Comparison of ENCODE assay signal across 11 cellular contexts in genomic region chr9:134294228-134295071, GRCh38. TPM values are rescaled to one million over a fixed set of nuclear protein-coding genes. Genes with fewer than 3 reads are reported as not detected.
A peak's percentile ranks its signal among the peaks of the same experiment; 100 is the strongest.
DNase-seq lines count a peak whose midpoint lies in the region; ATAC-seq, FAIRE-seq and TF ChIP-seq lines count a peak whose summit lies in the region.
"Had no signal": no experiment of that assay in that cellular context is flagged by ENCODE, and none has a peak within 500 bp of the region (broad histone marks: within the 10 kb centered on the region; RNA-seq: fewer than 3 reads in every experiment).

No MANE protein-coding gene starts in this region.

- H3K79me2 ChIP-seq in K562 (ENCODE audit: control insufficient read depth, insufficient read depth, low read length) = no peaks in the 10 kb centered on the region

- H3K27me3 ChIP-seq in K562 (ENCODE audit: control insufficient read depth in 2 of 2, insufficient read depth in 2 of 2, low read length in 2 of 2) = peaks cover 49 to 95% of the 10 kb centered on the region in 2 experiments
- peaks cover 0 to 29% (median 0%) of the 10 kb centered on the region in 7 donors for H3K27me3 ChIP-seq in spleen (replicated peaks in 1 of 7)

- no peak overlapping the region for H3K9ac ChIP-seq in K562 (ENCODE audit: insufficient read depth in 1 of 2, low read depth in 2 of 2, low read length in 2 of 2)

- no peak for FAIRE-seq in K562 (lab: Jason Lieb, UNC)
- FAIRE-seq in frontal cortex (lab: Jason Lieb, UNC) = no peak

- no peak overlapping the region for H3K4me2 ChIP-seq in K562 (ENCODE audit: insufficient read depth, low read length)

- no TSS peak for BruUV-seq in K562 (replicated peaks; lab: Mats Ljungman, UMichigan)

- no peak overlapping the region for H3K27ac ChIP-seq in K562 (ENCODE audit: extremely low read depth, low read depth, low read length)
- peak overlapping the region in 5 of 8 donors; percentile 39 to 63 (median 54) for H3K27ac ChIP-seq in spleen

- no peak overlapping the region for H2AFZ ChIP-seq in K562 (ENCODE audit: low read depth, low read length)

- no peak for TF ChIP-seq POLR2A in K562 (conservative IDR thresholded peaks at IDR 0.05)
- no peak for TF ChIP-seq POLR2A in spleen (IDR thresholded peaks at IDR 0.05)

- TF ChIP-seq CTCF in K562 (IDR thresholded peaks at IDR 0.05 in 2 of 3, conservative IDR thresholded peaks at IDR 0.05 in 1 of 3; ENCODE audit: insufficient read depth in 2 of 3, low read depth in 1 of 3, low read length in 3 of 3) (no peak), spleen (IDR thresholded peaks at IDR 0.05 in 8 of 11, conservative IDR thresholded peaks at IDR 0.05 in 3 of 11) (no peak)

- in situ Hi-C loops in K562 (cut with MboI) = no loop called here

- intact Hi-C loops in K562 (cut with micrococcal nuclease) (no loop called here), spleen (cut with DNase I; ENCODE audit: low total_unique reads) (no loop called here)

- WGBS in K562 (ENCODE audit: insufficient coverage, low coverage, missing lambda C conversion rate) = 3% methylated on average over 33 of the region's 43 CpGs
- WGBS in spleen, 5 donors = 64 to 77% (median 65%) methylated on average over 31 to 43 of the region's 43 CpGs

- ATAC-seq in K562 = peak; percentile 70
- ATAC-seq in HG02981 (IDR thresholded peaks at IDR 0.05; ENCODE audit: unreplicated experiment) = no peak

- no peaks in the 10 kb centered on the region for H3K9me3 ChIP-seq in K562 (replicated peaks; ENCODE audit: control insufficient read depth, insufficient read depth, low read depth, low read length)
- no peaks in the 10 kb centered on the region for H3K9me3 ChIP-seq in spleen

- DNase-seq in GM04504 (ENCODE audit: low read depth) (peak; percentile 22), K562 (ENCODE audit: extremely low read depth in 1 of 4, low spot score in 3 of 4) (peak in 3 of 4 experiments; percentile 35 to 44 (median 41)), iris pigment epithelial cell (ENCODE audit: low read depth) (peak; percentile 34), spleen (peak; percentile 79), frontal cortex (ENCODE audit: low spot score in 2 of 2) (no peak), NCI-H1105 treated with DMSO at 0.1 percent for 48 hours (lab: John Stamatoyannopoulos, UW) (no peak)
- DNase-seq in activated effector memory CD4-positive, alpha-beta T cell treated with anti-CD3 and anti-CD28 coated beads, Interleukin-2, amount 50 U/mL, for 16 hours = no peak
- DNase-seq: activated T-cell treated with anti-CD3 and anti-CD28 coated beads for 4 hours, DMS79 treated with DMSO at 0.1 percent for 48 hours, T1000 had no signal

- CTCF ChIA-PET in K562 (lab: Yijun Ruan, JAX; ENCODE audit: low intra/inter-chr PET ratio) = no interaction called here

- no peak for TF ChIP-seq RAD21 in K562 (CRISPR knock-in tag; conservative IDR thresholded peaks at IDR 0.05 in 1 of 2, IDR thresholded peaks at IDR 0.05 in 1 of 2)

- H3K4me1 ChIP-seq in K562 (replicated peaks in 1 of 2; ENCODE audit: control insufficient read depth in 2 of 2, insufficient read depth in 2 of 2, low read length in 2 of 2) (peaks cover 0 to 15% of the 10 kb centered on the region in 2 experiments; a peak in 1 of 5 replicates), spleen (peaks cover 6 to 20% (median 13%) of the 10 kb centered on the region in 6 donors)

- H3K4me3 ChIP-seq in K562 (no peak overlapping the region), spleen (peak overlapping the region in 3 of 8 donors; percentile 4 to 57 (median 22))

- no peak for TF ChIP-seq EP300 in K562 (IDR thresholded peaks at IDR 0.05; ENCODE audit: low read length)

- no peaks in the 10 kb centered on the region for H3K9me1 ChIP-seq in K562 (ENCODE audit: control insufficient read depth, insufficient read depth, low read length)

- H3K36me3 ChIP-seq in K562 (ENCODE audit: control insufficient read depth, insufficient read depth, low read length) (no peaks in the 10 kb centered on the region), spleen (no peaks in the 10 kb centered on the region)

- H4K20me1 ChIP-seq in K562 (replicated peaks; ENCODE audit: control insufficient read depth, insufficient read depth, low read length) = peaks cover 41% of the 10 kb centered on the region

- POLR2A ChIA-PET in K562 (lab: Yijun Ruan, JAX) = interaction anchor here (0.5 to 1.0 kb wide), 6 partner anchors 10 to 120 kb away, joined by 3 to 4 read pairs (median 4); no protein-coding TSS in a partner anchor

TF ChIP-seq in K562, 482 proteins besides CTCF, POLR2A, EP300 and RAD21:
- peak; percentile 33 for TF ChIP-seq KDM5B (IDR thresholded peaks at IDR 0.05; ENCODE audit: insufficient replicate concordance, low read depth, low read length)
- TF ChIP-seq ELF4 (CRISPR knock-in tag; IDR thresholded peaks at IDR 0.05) = no peak
- 0 out of 2 replicates have a peak, but pooled peaks have one; percentile 15 for TF ChIP-seq RBFOX2 (IDR thresholded peaks at IDR 0.05; ENCODE audit: low read depth, low read length)
- TF ChIP-seq CHCHD3 (CRISPR knock-in tag; IDR thresholded peaks at IDR 0.05) = no peak

RNA-seq across cellular contexts. Expression of gene RXRA, which starts 31.8 kb away (rescaled TPM):
- 9.2 and 26.3 TPM in 2 replicates for total RNA-seq in K562 (2011; cell fraction: chromatin; rRNA removed; ENCODE audit: low replicate concordance)
- 12.6 and 15.3 TPM in 2 replicates for total RNA-seq in K562 (2011; cell fraction: nucleolus; rRNA removed)
- 9.4 and 10.3 TPM in 2 replicates for total RNA-seq in K562 (2011; cell fraction: nucleoplasm; rRNA removed)
- 9.6 and 11.0 TPM in 2 replicates for total RNA-seq in K562 (2014; rRNA removed)
- total RNA-seq in K562 (2014; rRNA removed; fragmentation: Illumina TruSeq; extraction: Trizol) = 1.5 and 1.8 TPM in 2 replicates
- total RNA-seq in K562 (2015; rRNA removed; fragmentation: Illumina TruSeq; extraction: Trizol) = 4.2 and 5.7 TPM in 2 replicates
- 21.4 and 23.6 TPM in 2 replicates for total RNA-seq in K562 (2021)
- 4.0 and 4.6 TPM in 2 replicates for polyA plus RNA-seq in K562 (2011; rRNA removed)
- polyA plus RNA-seq in K562 (2011; cell fraction: cytosol; rRNA removed) = 8.4 and 14.0 TPM in 2 replicates
- 7.8 and 14.2 TPM in 2 replicates for polyA plus RNA-seq in K562 (2011; cell fraction: nucleus; rRNA removed)
- 13.9 and 14.6 TPM in 2 replicates for polyA plus RNA-seq in K562 (2012)
- 5.2 and 14.5 TPM in 2 replicates for polyA plus RNA-seq in K562 (2014; fragmentation: Illumina TruSeq; extraction: Trizol)
- polyA plus RNA-seq in K562 (2014; fragmentation: Nextera tagmentation; extraction: Ambion mirVana) = under 1 TPM; 0.35 to 0.56 TPM
- 6.8 and 14.8 TPM in 2 replicates for polyA plus RNA-seq in K562 (2014; rRNA removed)
- polyA minus RNA-seq in K562 (2011; rRNA and poly(A)+ RNA removed) = 2.2 and 4.3 TPM in 2 replicates
- polyA minus RNA-seq in K562 (2011; cell fraction: cytosol; rRNA and poly(A)+ RNA removed) = 13.6 and 24.3 TPM in 2 replicates
- 6.7 and 8.4 TPM in 2 replicates for polyA minus RNA-seq in K562 (2011; cell fraction: nucleus; rRNA and poly(A)+ RNA removed)
- total RNA-seq in spleen = 100 to 1,000 TPM in 2 of 7 donors, 10 to 100 TPM in 5; 67.7 to 116 (median 95.6) TPM
- 10 to 100 TPM; 10.9 to 40.4 (median 11.9) TPM for polyA plus RNA-seq in spleen
- 3.7 TPM for total RNA-seq in frontal cortex

Comparison
In these comparisons a context has a peak if more than half of its experiments do, and no peak if none do; other contexts are left out.
1. DNase-seq: peak in GM04504 (single experiment), K562 (3 of 4), iris pigment epithelial cell (single experiment) and spleen (single experiment); none in activated effector memory CD4-positive, alpha-beta T cell treated with anti-CD3 and anti-CD28 coated beads, Interleukin-2, amount 50 U/mL, for 16 hours (single experiment), frontal cortex (0 of 2) and NCI-H1105 treated with DMSO at 0.1 percent for 48 hours (single experiment).